ENCODE assay signal across 17 cellular contexts in genomic region chr15:76377217-76377616, GRCh38. TPM values are rescaled to one million over a fixed set of nuclear protein-coding genes. Genes with fewer than 3 reads are reported as not detected.
A peak's percentile ranks its signal among the peaks of the same experiment; 100 is the strongest.
DNase-seq lines count a peak whose midpoint lies in the region; ATAC-seq, FAIRE-seq and TF ChIP-seq lines count a peak whose summit lies in the region.
"Had no signal": no experiment of that assay in that cellular context is flagged by ENCODE, and none has a peak within 500 bp of the region (broad histone marks: within the 10 kb centered on the region; RNA-seq: fewer than 3 reads in every experiment).

No MANE protein-coding gene starts in this region.

- no peaks in the 10 kb centered on the region for H3K27me3 ChIP-seq in cardiac muscle cell
- no peaks in the 10 kb centered on the region for H3K27me3 ChIP-seq in right lobe of liver
- no peaks in the 10 kb centered on the region for H3K27me3 ChIP-seq in small intestine (ENCODE audit: control insufficient read depth in 2 of 2, insufficient read depth in 2 of 2, low read length in 2 of 2)
- H3K27me3 ChIP-seq in esophagus muscularis mucosa: no peaks in the 10 kb centered on the region
- H3K27me3 ChIP-seq: BLaER1 had no signal

- intact Hi-C loops in Right ventricle myocardium superior (cut with DNase I): no loop called here
- intact Hi-C loops in left colon (cut with DNase I, micrococcal nuclease): no loop called here
- intact Hi-C loops in right lobe of liver (cut with DNase I): no loop called here
- intact Hi-C loops in MCF 10A (cut with micrococcal nuclease): no loop called here
- intact Hi-C loops in esophagus muscularis mucosa (cut with DNase I): no loop called here

- no peaks in the 10 kb centered on the region for H3K9me3 ChIP-seq in cardiac muscle cell (ENCODE audit: low read depth)
- H3K9me3 ChIP-seq in right lobe of liver: no peaks in the 10 kb centered on the region
- no peaks in the 10 kb centered on the region for H3K9me3 ChIP-seq in small intestine (ENCODE audit: control insufficient read depth, low read depth)
- no peaks in the 10 kb centered on the region for H3K9me3 ChIP-seq in esophagus muscularis mucosa
- H3K9me3 ChIP-seq: A549, BLaER1 had no signal

- TF ChIP-seq EP300 in esophagus muscularis mucosa (IDR thresholded peaks at IDR 0.05): no peak

- no peaks in the 10 kb centered on the region for H3K9me3 Mint-ChIP-seq in MCF 10A (ENCODE audit: unreplicated experiment)
- H3K9me3 Mint-ChIP-seq: CD8-positive, alpha-beta T cell; H9 had no signal

- H3K27ac ChIP-seq in cardiac muscle cell: peak overlapping the region; percentile 5
- H3K27ac ChIP-seq in right lobe of liver: no peak overlapping the region
- H3K27ac ChIP-seq in small intestine (ENCODE audit: low read depth in 1 of 2, low read length in 1 of 2): no peak overlapping the region
- no peak overlapping the region for H3K27ac ChIP-seq in esophagus muscularis mucosa (replicated peaks in 1 of 4)
- H3K27ac ChIP-seq: 22Rv1, A549, BLaER1 had no signal

- H3K4me3 Mint-ChIP-seq in MCF 10A (ENCODE audit: unreplicated experiment): no peak overlapping the region
- H3K4me3 Mint-ChIP-seq: CD8-positive, alpha-beta T cell; H9 had no signal

- FAIRE-seq in small intestine (lab: Jason Lieb, UNC): no peak
- FAIRE-seq: H1 had no signal

- H3K4me3 ChIP-seq in cardiac muscle cell: no peak overlapping the region
- no peak overlapping the region for H3K4me3 ChIP-seq in right lobe of liver
- H3K4me3 ChIP-seq in small intestine (ENCODE audit: low read depth in 1 of 2, low read length in 2 of 2): no peak overlapping the region
- no peak overlapping the region for H3K4me3 ChIP-seq in esophagus muscularis mucosa
- H3K4me3 ChIP-seq: A549, BLaER1 had no signal

- POLR2A ChIA-PET in MCF 10A (lab: Yijun Ruan, JAX): no interaction called here

- peaks cover 4% of the 10 kb centered on the region for H3K36me3 Mint-ChIP-seq in MCF 10A (ENCODE audit: insufficient read depth, unreplicated experiment)

- DNase-seq in cardiac muscle cell (ENCODE audit: low read depth in 1 of 2, low spot score in 1 of 2) (no peak), Right ventricle myocardium superior (no peak), left colon (no peak), right lobe of liver (peak in 1 of 3 donors; percentile 19), small intestine (peak; percentile 10), MCF 10A (ENCODE audit: unreplicated experiment) (no peak), esophagus muscularis mucosa (ENCODE audit: extremely low spot score) (no peak)
- DNase-seq: Calu3; CD8-positive, alpha-beta T cell; DMS79 treated with DMSO at 0.1 percent for 48 hours; GF-D8; H9 had no signal

- H3K4me1 ChIP-seq in cardiac muscle cell (ENCODE audit: low read depth) (peaks cover 20% of the 10 kb centered on the region), right lobe of liver (peaks cover 0 to 20% (median 7%) of the 10 kb centered on the region in 4 donors), small intestine (ENCODE audit: control insufficient read depth in 2 of 2, insufficient read depth in 1 of 2, low read depth in 1 of 2, low read length in 1 of 2) (no peaks in the 10 kb centered on the region), esophagus muscularis mucosa (no peaks in the 10 kb centered on the region)
- H3K4me1 ChIP-seq: A549, BLaER1 had no signal

- no peaks in the 10 kb centered on the region for H3K27me3 Mint-ChIP-seq in MCF 10A (ENCODE audit: insufficient read depth, unreplicated experiment)

- no peak overlapping the region for H3K27ac Mint-ChIP-seq in MCF 10A (ENCODE audit: low read depth, unreplicated experiment)
- H3K27ac Mint-ChIP-seq: CD8-positive, alpha-beta T cell; H9 had no signal

- no peak for TF ChIP-seq CTCF in cardiac muscle cell (IDR thresholded peaks at IDR 0.05; ENCODE audit: low read depth, low read length)
- no peak for TF ChIP-seq CTCF in right lobe of liver (IDR thresholded peaks at IDR 0.05)
- TF ChIP-seq CTCF in MCF 10A (IDR thresholded peaks at IDR 0.05; ENCODE audit: unreplicated experiment): no peak
- TF ChIP-seq CTCF in esophagus muscularis mucosa (IDR thresholded peaks at IDR 0.05): no peak

- H3K4me1 Mint-ChIP-seq in MCF 10A (ENCODE audit: insufficient read depth, unreplicated experiment): no peaks in the 10 kb centered on the region

- no peak for TF ChIP-seq POLR2A in right lobe of liver (IDR thresholded peaks at IDR 0.05)
- no peak for TF ChIP-seq POLR2A in esophagus muscularis mucosa (IDR thresholded peaks at IDR 0.05; ENCODE audit: low read depth)

- CTCF ChIA-PET in MCF 10A (lab: Yijun Ruan, JAX): interaction anchor here (1.1 kb wide), 1 partner anchor 21 kb away, joined by 3 read pairs; no protein-coding TSS in a partner anchor

- no TSS peak for BruUV-seq in MCF 10A (replicated peaks; lab: Mats Ljungman, UMichigan)

- 14% methylated on average over 2 of the region's 2 CpGs for whole genome bisulfite sequencing in right lobe of liver (ENCODE audit: insufficient coverage, low coverage, low lambda C conversion rate, missing lambda C conversion rate)
- 59 to 70% (median 64%) methylated on average over 2 of the region's 2 CpGs for WGBS in small intestine, 3 donors
- WGBS in esophagus muscularis mucosa: 77% methylated on average over 2 of the region's 2 CpGs

- H3K36me3 ChIP-seq in cardiac muscle cell (peaks cover 2% of the 10 kb centered on the region), right lobe of liver (no peaks in the 10 kb centered on the region), small intestine (ENCODE audit: control insufficient read depth in 2 of 2, insufficient read depth in 2 of 2, low read length in 2 of 2) (no peaks in the 10 kb centered on the region), esophagus muscularis mucosa (peaks cover 4 to 36% (median 20%) of the 10 kb centered on the region in 4 donors)

- ATAC-seq in Right ventricle myocardium superior (ENCODE audit: poor library complexity) (no peak), left colon (peak; percentile 65), right lobe of liver (peak; percentile 76 to 94 (median 86)), GM18870 (IDR thresholded peaks at IDR 0.05; ENCODE audit: unreplicated experiment) (no peak)
- ATAC-seq: A549; CD8-positive, alpha-beta T cell had no signal

RNA-seq across cellular contexts. Expression of gene ISL2, which starts 40.6 kb away (rescaled TPM):
- total RNA-seq in cardiac muscle cell (not detected in 2 replicates), Right ventricle myocardium superior (not detected), left colon (under 1 TPM; 0.24 to 0.95 TPM), right lobe of liver (not detected), MCF 10A (2022) (not detected in 2 replicates), esophagus muscularis mucosa (1 to 10 TPM; 1.8 to 5.1 (median 4.2) TPM)
- polyA plus RNA-seq in cardiac muscle cell (not detected in 2 replicates), small intestine (1 to 10 TPM in 1 of 3 donors, under 1 TPM in 1, not detected in 1; 0.54 to 1.4 TPM)
- total RNA-seq: CD8-positive, alpha-beta T cell had no signal

Comparison
In these comparisons a context has a peak if more than half of its experiments do, and no peak if none do; other contexts are left out.
1. ATAC-seq: peak in left colon (single experiment) and right lobe of liver (4 of 4); none in Right ventricle myocardium superior (single experiment) and GM18870 (single experiment).